ENCODE assay signal across 19 cellular contexts in the genomic region with DNA sequence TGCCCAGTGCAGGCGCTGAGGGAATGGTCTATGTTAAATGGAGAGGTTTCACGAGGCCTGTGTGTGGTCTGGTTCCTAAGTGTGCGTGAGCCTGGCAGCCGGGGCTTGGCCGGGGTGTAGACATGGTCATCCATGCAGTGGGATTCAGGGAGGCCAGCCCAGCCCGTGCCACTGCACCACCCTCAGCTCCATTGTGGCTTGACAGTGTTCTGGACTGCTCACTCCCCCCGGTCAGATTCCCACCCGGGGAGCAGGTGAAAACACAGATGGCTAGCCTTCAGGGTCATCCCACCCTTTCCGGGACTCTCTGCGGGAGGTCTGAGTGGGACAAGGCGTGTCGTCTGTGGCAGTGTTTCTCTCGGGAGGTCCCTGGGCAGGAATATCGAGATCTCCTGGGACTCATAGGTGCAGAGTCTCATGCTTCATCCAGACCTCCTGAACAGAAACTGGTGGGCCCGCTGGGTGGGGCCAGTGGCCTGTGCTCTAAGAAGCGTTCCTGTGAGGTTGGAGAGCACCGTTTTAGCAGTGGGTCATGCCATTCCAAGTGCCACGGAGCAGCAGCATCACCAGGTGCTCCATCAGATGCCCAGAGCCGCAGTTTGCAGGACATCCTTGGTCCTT. TPM values are rescaled to one million over a fixed set of nuclear protein-coding genes. Genes with fewer than 3 reads are reported as not detected.
DNase-seq lines count a peak whose midpoint lies in the region; ATAC-seq and TF ChIP-seq lines count a peak whose summit lies in the region.
"Had no signal": no experiment of that assay in that cellular context is flagged by ENCODE, and none has a peak within 500 bp of the region (broad histone marks: within the 10 kb centered on the region; RNA-seq: fewer than 3 reads in every experiment).

No MANE protein-coding gene starts in this region.

- H3K4me3 ChIP-seq in coronary artery (no peak overlapping the region), upper lobe of right lung (no peak overlapping the region)
- H3K4me3 ChIP-seq: GM23338, ovary, upper lobe of left lung had no signal

- H3K27ac Mint-ChIP-seq in activated CD4-positive, alpha-beta T cell treated with anti-CD3 and anti-CD28 coated beads, Interleukin-2, amount 10 ng/mL, durations not matched to agents 24 days and 14 days = no peak overlapping the region
- H3K27ac Mint-ChIP-seq: activated naive CD8-positive, alpha-beta T cell; CD8-positive, alpha-beta T cell; dendritic cell treated with granulocyte-macrophage colony-stimulating factor and Interleukin-4, amounts not matched to agents 40 ng/mL and 50 ng/mL, for 4 days; stimulated activated effector memory CD8-positive, alpha-beta T cell treated with anti-CD3 and anti-CD28 coated beads, Interleukin-12 subunit alpha, Interleukin-12 subunit beta, amount 100 ng/mL, for 72 hours had no signal

- intact Hi-C loops in cardiac septum (cut with DNase I) = loop anchor here (5.0 to 10.0 kb wide), 3 partner anchors 175 to 683 kb away; a partner anchor contains a TSS
- intact Hi-C loops in left cardiac atrium (cut with DNase I) = loop anchor here (2.0 to 10.0 kb wide), 5 partner anchors 173 to 683 kb away; a partner anchor contains a TSS
- intact Hi-C loops in upper lobe of right lung (cut with DNase I) = loop anchor here (10.0 kb wide), 1 partner anchor 213 kb away; a partner anchor contains a TSS
- intact Hi-C loops in activated CD4-positive, alpha-beta T cell treated with anti-CD3 and anti-CD28 coated beads, Interleukin-2, amount 10 ng/mL, durations not matched to agents 24 days and 14 days (cut with micrococcal nuclease) = loop anchor here (2.0 to 5.0 kb wide), 2 partner anchors 103 to 650 kb away; a partner anchor contains a TSS

- H3K9me3 Mint-ChIP-seq in activated CD4-positive, alpha-beta T cell treated with anti-CD3 and anti-CD28 coated beads, Interleukin-2, amount 10 ng/mL, durations not matched to agents 24 days and 14 days = no peaks in the 10 kb centered on the region
- H3K9me3 Mint-ChIP-seq: CD8-positive, alpha-beta T cell; dendritic cell treated with granulocyte-macrophage colony-stimulating factor and Interleukin-4, amounts not matched to agents 40 ng/mL and 50 ng/mL, for 4 days; GM23338; stimulated activated effector memory CD8-positive, alpha-beta T cell treated with anti-CD3 and anti-CD28 coated beads, Interleukin-12 subunit alpha, Interleukin-12 subunit beta, amount 100 ng/mL, for 72 hours had no signal

- H3K27ac ChIP-seq in coronary artery (no peak overlapping the region), upper lobe of right lung (no peak overlapping the region)
- H3K27ac ChIP-seq: ovary, upper lobe of left lung had no signal

- peaks cover 8% of the 10 kb centered on the region for H3K4me1 ChIP-seq in upper lobe of right lung

- H3K36me3 Mint-ChIP-seq in activated CD4-positive, alpha-beta T cell treated with anti-CD3 and anti-CD28 coated beads, Interleukin-2, amount 10 ng/mL, durations not matched to agents 24 days and 14 days (ENCODE audit: low read depth) = no peaks in the 10 kb centered on the region
- H3K36me3 Mint-ChIP-seq: activated naive CD8-positive, alpha-beta T cell; brain; CD8-positive, alpha-beta T cell; stimulated activated effector memory CD8-positive, alpha-beta T cell treated with anti-CD3 and anti-CD28 coated beads, Interleukin-12 subunit alpha, Interleukin-12 subunit beta, amount 100 ng/mL, for 72 hours had no signal

- TF ChIP-seq CTCF in coronary artery (IDR thresholded peaks at IDR 0.05) (no peak), upper lobe of right lung (IDR thresholded peaks at IDR 0.05) (no peak)

- in situ Hi-C loops in G401 (cut with HindIII; ENCODE audit: low sequenced_read_pairs) = no loop called here

- no peak overlapping the region for H3K4me3 Mint-ChIP-seq in activated CD4-positive, alpha-beta T cell treated with anti-CD3 and anti-CD28 coated beads, Interleukin-2, amount 10 ng/mL, durations not matched to agents 24 days and 14 days
- H3K4me3 Mint-ChIP-seq: activated naive CD8-positive, alpha-beta T cell; brain; CD8-positive, alpha-beta T cell; dendritic cell treated with granulocyte-macrophage colony-stimulating factor and Interleukin-4, amounts not matched to agents 40 ng/mL and 50 ng/mL, for 4 days; GM23338; stimulated activated effector memory CD8-positive, alpha-beta T cell treated with anti-CD3 and anti-CD28 coated beads, Interleukin-12 subunit alpha, Interleukin-12 subunit beta, amount 100 ng/mL, for 72 hours had no signal

- DNase-seq in cardiac septum (ENCODE audit: low spot score) (peak; percentile 69), left cardiac atrium (no peak), coronary artery (ENCODE audit: low spot score) (peak; percentile 64), mesenteric fat pad (ENCODE audit: low spot score) (peak; percentile 83), upper lobe of right lung (peak; percentile 60), NCI-H1417 (lab: John Stamatoyannopoulos, UW) (no peak), G401 (ENCODE audit: low spot score) (no peak)
- DNase-seq in activated CD4-positive, alpha-beta T cell treated with anti-CD3 and anti-CD28 coated beads, Interleukin-2, amount 10 ng/mL, durations not matched to agents 24 days and 14 days = no peak
- DNase-seq: small intestine, T-helper 2 cell had no signal

- H3K36me3 ChIP-seq in upper lobe of right lung = no peaks in the 10 kb centered on the region
- H3K36me3 ChIP-seq: ovary had no signal

- no peaks in the 10 kb centered on the region for H3K4me1 Mint-ChIP-seq in activated CD4-positive, alpha-beta T cell treated with anti-CD3 and anti-CD28 coated beads, Interleukin-2, amount 10 ng/mL, durations not matched to agents 24 days and 14 days
- H3K4me1 Mint-ChIP-seq: stimulated activated effector memory CD8-positive, alpha-beta T cell treated with anti-CD3 and anti-CD28 coated beads, Interleukin-12 subunit alpha, Interleukin-12 subunit beta, amount 100 ng/mL, for 72 hours had no signal

- H3K27me3 ChIP-seq in upper lobe of right lung = no peaks in the 10 kb centered on the region
- H3K27me3 ChIP-seq: ovary, upper lobe of left lung had no signal

- no peaks in the 10 kb centered on the region for H3K9me3 ChIP-seq in upper lobe of right lung
- H3K9me3 ChIP-seq: ovary, upper lobe of left lung had no signal

- ATAC-seq in left cardiac atrium (no peak), upper lobe of right lung (no peak)
- ATAC-seq: activated CD4-positive, CD25-positive, alpha-beta regulatory T cell treated with anti-CD3 and anti-CD28 coated beads, Interleukin-2, amount 50 U/mL, for 24 hours; CD8-positive, alpha-beta T cell; stimulated activated effector memory CD8-positive, alpha-beta T cell treated with anti-CD3 and anti-CD28 coated beads, Interleukin-12 subunit alpha, Interleukin-12 subunit beta, amount 100 ng/mL, for 72 hours had no signal

- peaks cover 2% of the 10 kb centered on the region for H3K27me3 Mint-ChIP-seq in activated CD4-positive, alpha-beta T cell treated with anti-CD3 and anti-CD28 coated beads, Interleukin-2, amount 10 ng/mL, durations not matched to agents 24 days and 14 days

RNA-seq across cellular contexts. Expression of a gene that starts 52.3 kb away (rescaled TPM):
- total RNA-seq in cardiac septum (0.65 TPM), left cardiac atrium (1 to 10 TPM; 1.5 to 2.9 TPM), mesenteric fat pad (13.3 TPM), upper lobe of right lung (59.1 TPM)
- total RNA-seq in G401 (2014; rRNA removed; shearing (Covaris generic)) = not detected in 2 replicates
- 0.14 TPM in 1 of 2 replicates, not detected in the other for total RNA-seq in activated CD4-positive, alpha-beta T cell treated with anti-CD3 and anti-CD28 coated beads, Interleukin-2, amount 10 ng/mL, durations not matched to agents 24 days and 14 days

Comparison
In these comparisons a context has a peak if more than half of its experiments do, and no peak if none do; other contexts are left out.
1. DNase-seq: peak in cardiac septum (single experiment), coronary artery (single experiment), mesenteric fat pad (single experiment) and upper lobe of right lung (single experiment); none in left cardiac atrium (single experiment), NCI-H1417 (0 of 3), G401 (single experiment) and activated CD4-positive, alpha-beta T cell treated with anti-CD3 and anti-CD28 coated beads, Interleukin-2, amount 10 ng/mL, durations not matched to agents 24 days and 14 days (single experiment).